ENCODE assay signal across 9 cellular contexts in the genomic region with DNA sequence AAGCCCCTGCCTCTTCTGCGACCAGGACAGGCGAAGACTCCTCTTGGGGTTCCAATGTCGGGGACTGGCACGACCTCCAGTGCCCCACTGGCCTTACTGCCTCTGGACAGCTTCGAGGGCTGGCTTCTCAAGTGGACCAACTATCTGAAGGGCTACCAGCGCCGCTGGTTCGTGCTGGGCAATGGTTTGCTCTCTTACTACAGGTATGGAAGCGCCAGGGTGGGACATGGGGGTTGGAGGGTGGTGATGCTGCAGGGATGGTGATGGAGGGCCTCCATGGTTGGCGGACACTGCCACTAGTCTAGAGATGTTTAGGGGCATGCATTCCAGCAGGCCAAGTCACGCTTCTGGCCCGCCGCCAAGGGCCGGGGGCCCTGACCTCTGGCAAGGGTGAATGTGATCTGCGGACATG. TPM values are rescaled to one million over a fixed set of nuclear protein-coding genes. Genes with fewer than 3 reads are reported as not detected.
A peak's percentile ranks its signal among the peaks of the same experiment; 100 is the strongest.
DNase-seq lines count a peak whose midpoint lies in the region; ATAC-seq and TF ChIP-seq lines count a peak whose summit lies in the region.
"Had no signal": no experiment of that assay in that cellular context is flagged by ENCODE, and none has a peak within 500 bp of the region (broad histone marks: within the 10 kb centered on the region; RNA-seq: fewer than 3 reads in every experiment).

No MANE protein-coding gene starts in this region.

- no peak overlapping the region for H3K27ac ChIP-seq in mesodermal cell (ENCODE audit: low read depth, low read length, severe bottlenecking)
- peak overlapping the region in 3 of 4 donors; percentile 44 to 73 (median 66) for H3K27ac ChIP-seq in transverse colon

- in situ Hi-C loops in transverse colon (cut with MboI; ENCODE audit: low pct_ligation_motif_present in 1 of 4, low pct_unique_long_range_greater_than_20kb in 1 of 4, low sequenced_read_pairs in 3 of 4), result no loop called here

- no peaks in the 10 kb centered on the region for H3K36me3 Mint-ChIP-seq in activated T-cell treated with anti-CD3 and anti-CD28 coated beads, Interleukin-2, amount 50 U/mL, for 4 hours (ENCODE audit: insufficient read depth)

- TF ChIP-seq CTCF in choroid plexus epithelial cell (conservative IDR thresholded peaks at IDR 0.05; ENCODE audit: low read depth, low read length) (no peak), transverse colon (IDR thresholded peaks at IDR 0.05) (no peak)

- H3K9me3 Mint-ChIP-seq in activated T-cell treated with anti-CD3 and anti-CD28 coated beads, Interleukin-2, amount 50 U/mL, for 4 hours, result no peaks in the 10 kb centered on the region

- peaks cover 12% of the 10 kb centered on the region for H3K27me3 Mint-ChIP-seq in activated T-cell treated with anti-CD3 and anti-CD28 coated beads, Interleukin-2, amount 50 U/mL, for 4 hours (ENCODE audit: low read depth)

- no peaks in the 10 kb centered on the region for H3K27me3 ChIP-seq in transverse colon

- peak overlapping the region; percentile 56 for H3K4me3 ChIP-seq in choroid plexus epithelial cell (ENCODE audit: low read depth, low read length)
- H3K4me3 ChIP-seq in mesodermal cell (ENCODE audit: extremely low read depth, insufficient read depth, low read length, poor library complexity, severe bottlenecking), result peak overlapping the region; percentile 46
- peak overlapping the region; percentile 7 to 90 (median 51) for H3K4me3 ChIP-seq in transverse colon

- H3K4me1 Mint-ChIP-seq in activated T-cell treated with anti-CD3 and anti-CD28 coated beads, Interleukin-2, amount 50 U/mL, for 4 hours (ENCODE audit: low read depth), result peaks cover 13% of the 10 kb centered on the region

- peak overlapping the region; percentile 78 for H3K4me3 Mint-ChIP-seq in activated T-cell treated with anti-CD3 and anti-CD28 coated beads, Interleukin-2, amount 50 U/mL, for 4 hours

- no peak for DNase-seq in activated T-cell treated with anti-CD3 and anti-CD28 coated beads, Interleukin-2, amount 50 U/mL, for 4 hours
- DNase-seq in activated T-cell treated with anti-CD3 and anti-CD28 coated beads for 4 hours (no peak), choroid plexus epithelial cell (ENCODE audit: low read depth) (no peak), transverse colon (no peak), NCI-H1436 treated with DMSO at 0.1 percent for 48 hours (lab: John Stamatoyannopoulos, UW) (no peak), GDM1 (lab: John Stamatoyannopoulos, UW) (no peak)
- no peak for DNase-seq in stimulated activated CD4-positive, alpha-beta T cell treated with anti-CD3 and anti-CD28 coated beads, Interleukin-2, amount 100 ng/mL, for 48 hours
- DNase-seq: DMS79 had no signal

- intact Hi-C loops in transverse colon (cut with DNase I; ENCODE audit: low total_unique reads), result no loop called here

- no peaks in the 10 kb centered on the region for H3K36me3 ChIP-seq in mesodermal cell (ENCODE audit: control insufficient read depth, insufficient read depth, low read length)
- no peaks in the 10 kb centered on the region for H3K36me3 ChIP-seq in transverse colon

- ATAC-seq in activated T-cell treated with anti-CD3 and anti-CD28 coated beads, Interleukin-2, amount 50 U/mL, for 4 hours, result no peak

- H3K9me3 ChIP-seq in mesodermal cell (ENCODE audit: control insufficient read depth, low read length) (no peaks in the 10 kb centered on the region), transverse colon (no peaks in the 10 kb centered on the region)

- WGBS in mesodermal cell (ENCODE audit: insufficient coverage in 2 of 2), 2 experiments, result 65 to 71% methylated on average over 11 to 15 of the region's 15 CpGs
- WGBS in transverse colon (ENCODE audit: low coverage in 1 of 2), 2 donors, result 78 to 100% methylated on average over 1 to 9 of the region's 15 CpGs

- TF ChIP-seq POLR2A in transverse colon (IDR thresholded peaks at IDR 0.05), result no peak

- H3K4me1 ChIP-seq in mesodermal cell (ENCODE audit: control insufficient read depth, insufficient read depth, low read length, poor library complexity, severe bottlenecking), result peaks cover 3% of the 10 kb centered on the region
- peaks cover 0 to 16% (median 9%) of the 10 kb centered on the region in 4 donors for H3K4me1 ChIP-seq in transverse colon

- no peak for TF ChIP-seq EP300 in transverse colon (IDR thresholded peaks at IDR 0.05; ENCODE audit: low read depth)

RNA-seq across cellular contexts. Expression of a gene that starts 0.7 kb away (rescaled TPM):
- total RNA-seq in activated T-cell treated with anti-CD3 and anti-CD28 coated beads, Interleukin-2, amount 50 U/mL, for 4 hours, result 1 to 10 TPM; 1.2 to 1.3 (median 1.3) TPM
- 0.66 TPM for polyA plus RNA-seq in mesodermal cell (2013, experiment 1 of 2)
- 0.40 TPM for polyA plus RNA-seq in mesodermal cell (2013, experiment 2 of 2)
- 1 to 10 TPM in 3 of 4 donors, under 1 TPM in 1; 0.60 to 7.5 (median 4.3) TPM for total RNA-seq in transverse colon

RNA-seq across cellular contexts. Expression of a gene that starts 27.7 kb away (rescaled TPM):
- total RNA-seq in activated T-cell treated with anti-CD3 and anti-CD28 coated beads, Interleukin-2, amount 50 U/mL, for 4 hours, result 1 to 10 TPM; 7.0 to 8.9 (median 7.8) TPM
- 7.0 TPM for polyA plus RNA-seq in mesodermal cell (2013, experiment 1 of 2)
- 4.6 TPM for polyA plus RNA-seq in mesodermal cell (2013, experiment 2 of 2)
- 10 to 100 TPM; 13.7 to 38.2 (median 29.8) TPM for total RNA-seq in transverse colon

RNA-seq across cellular contexts. Expression of a gene that starts 59.8 kb away (rescaled TPM):
- total RNA-seq in activated T-cell treated with anti-CD3 and anti-CD28 coated beads, Interleukin-2, amount 50 U/mL, for 4 hours, result 10 to 100 TPM in 1 of 3 donors, 1 to 10 TPM in 2; 7.3 to 10.9 (median 8.9) TPM
- 2.2 TPM for polyA plus RNA-seq in mesodermal cell (2013, experiment 1 of 2)
- 1.8 TPM for polyA plus RNA-seq in mesodermal cell (2013, experiment 2 of 2)
- total RNA-seq in transverse colon, result 10 to 100 TPM in 3 of 4 donors, 1 to 10 TPM in 1; 6.4 to 21.3 (median 15.7) TPM
